ENCODE assay signal across 21 cellular contexts in genomic region chr1:208850441-208850840, GRCh38.
"Had no signal": no experiment of that assay in that cellular context is flagged by ENCODE, and none has a peak within 500 bp of the region (broad histone marks: within the 10 kb centered on the region; RNA-seq: fewer than 3 reads in every experiment).

No MANE protein-coding gene starts in this region.

- DNase-seq: effector CD4-positive, alpha-beta T cell; endodermal cell; heart right ventricle; hypothalamus; islet precursor cell; mammary epithelial cell; naive thymus-derived CD4-positive, alpha-beta T cell; nephron progenitor cell; psoas muscle; stimulated activated CD4-positive, alpha-beta T cell treated with anti-CD3 and anti-CD28 coated beads, Interleukin-12 subunit alpha, Interleukin-12 subunit beta, amount 100 ng/mL, for 4 hours; stimulated activated naive CD4-positive, alpha-beta T cell treated with Interleukin-2 at 50 U/mL for 16 hours; tibial artery; upper lobe of left lung; uterus had no signal

- H3K27me3 ChIP-seq: heart right ventricle, neutrophil, tibial artery, upper lobe of left lung, uterus had no signal

- FAIRE-seq: endothelial cell of umbilical vein, frontal cortex had no signal

- H3K9me3 ChIP-seq: heart right ventricle, neutrophil, psoas muscle, tibial artery, upper lobe of left lung, uterus had no signal

- H3K36me3 ChIP-seq: heart right ventricle, neutrophil, tibial artery, upper lobe of left lung, uterus had no signal

- H3K4me3 ChIP-seq: coronary artery, heart right ventricle, psoas muscle, skin epidermis, tibial artery, upper lobe of left lung, uterus had no signal

- H3K36me3 Mint-ChIP-seq: naive thymus-derived CD4-positive, alpha-beta T cell had no signal

- H3K27ac Mint-ChIP-seq: endodermal cell; naive thymus-derived CD4-positive, alpha-beta T cell; nephron progenitor cell had no signal

- H3K4me1 ChIP-seq: heart right ventricle, psoas muscle, upper lobe of left lung, uterus had no signal

- H3K9me3 Mint-ChIP-seq: endodermal cell, nephron progenitor cell had no signal

- H3K27ac ChIP-seq: coronary artery, heart right ventricle, neutrophil, psoas muscle, skin epidermis, tibial artery, upper lobe of left lung, uterus had no signal

- H3K4me3 Mint-ChIP-seq: endodermal cell; naive thymus-derived CD4-positive, alpha-beta T cell; nephron progenitor cell had no signal

- ATAC-seq: heart right ventricle; left lobe of liver; naive thymus-derived CD4-positive, alpha-beta T cell; psoas muscle; sciatic nerve had no signal

- H3K4me1 Mint-ChIP-seq: naive thymus-derived CD4-positive, alpha-beta T cell had no signal
